In genomic region chr4:145557720-145558119, GRCh38 we compare ENCODE assay signal across 1 cellular context.
TF ChIP-seq lines count a peak whose summit lies in the region.

No MANE protein-coding gene starts in this region.

TF ChIP-seq in SK-N-SH treated with all-trans-retinoic acid at 6 μM for 48 hours, 23 proteins besides CTCF, POLR2A, EP300 and RAD21 (continued from another document):
- TF ChIP-seq, protein P1, sequence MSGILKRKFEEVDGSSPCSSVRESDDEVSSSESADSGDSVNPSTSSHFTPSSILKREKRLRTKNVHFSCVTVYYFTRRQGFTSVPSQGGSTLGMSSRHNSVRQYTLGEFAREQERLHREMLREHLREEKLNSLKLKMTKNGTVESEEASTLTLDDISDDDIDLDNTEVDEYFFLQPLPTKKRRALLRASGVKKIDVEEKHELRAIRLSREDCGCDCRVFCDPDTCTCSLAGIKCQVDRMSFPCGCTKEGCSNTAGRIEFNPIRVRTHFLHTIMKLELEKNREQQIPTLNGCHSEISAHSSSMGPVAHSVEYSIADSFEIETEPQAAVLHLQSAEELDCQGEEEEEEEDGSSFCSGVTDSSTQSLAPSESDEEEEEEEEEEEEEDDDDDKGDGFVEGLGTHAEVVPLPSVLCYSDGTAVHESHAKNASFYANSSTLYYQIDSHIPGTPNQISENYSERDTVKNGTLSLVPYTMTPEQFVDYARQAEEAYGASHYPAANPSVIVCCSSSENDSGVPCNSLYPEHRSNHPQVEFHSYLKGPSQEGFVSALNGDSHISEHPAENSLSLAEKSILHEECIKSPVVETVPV (CRISPR knock-in tag; IDR thresholded peaks at IDR 0.05), result no peak
- TF ChIP-seq ISL1 (CRISPR knock-in tag; IDR thresholded peaks at IDR 0.05), result no peak
- TF ChIP-seq CREB5 (CRISPR knock-in tag; IDR thresholded peaks at IDR 0.05; ENCODE audit: low read depth), result no peak
